In the genomic region with DNA sequence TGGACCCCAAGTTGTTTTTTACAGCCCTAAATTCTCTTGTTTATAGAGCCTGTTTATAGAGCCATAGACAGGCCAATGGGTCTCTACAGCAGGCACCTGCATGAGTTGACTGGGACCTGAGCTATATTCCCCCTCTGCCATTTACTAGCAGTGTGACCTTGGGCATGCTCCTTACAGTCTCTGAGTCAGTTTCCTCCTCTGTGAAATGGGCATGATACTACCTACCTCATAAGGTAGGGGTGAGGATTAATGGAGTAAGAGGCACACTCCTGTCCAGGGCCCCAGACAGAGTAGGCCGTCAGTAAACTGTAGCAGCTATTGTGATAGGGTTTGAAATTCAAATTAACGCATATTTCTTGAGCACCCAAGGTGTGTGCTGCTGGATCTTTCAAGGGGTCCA, we compare ENCODE assay signal across 2 cellular contexts.
TF ChIP-seq lines count a peak whose summit lies in the region.

No MANE protein-coding gene starts in this region.

TF ChIP-seq in HCT116, 20 proteins besides CTCF, POLR2A, EP300 and RAD21 (continued from another document):
- TF ChIP-seq POLR2AphosphoS5 (IDR thresholded peaks at IDR 0.05; ENCODE audit: low read depth, low read length), result no peak

TF ChIP-seq in K562, 482 proteins besides CTCF, POLR2A, EP300 and RAD21 (continued from another document):
- TF ChIP-seq CTBP1 (IDR thresholded peaks at IDR 0.05; ENCODE audit: borderline replicate concordance), result no peak
